Comparison of ENCODE assay signal across 9 cellular contexts in the genomic region with DNA sequence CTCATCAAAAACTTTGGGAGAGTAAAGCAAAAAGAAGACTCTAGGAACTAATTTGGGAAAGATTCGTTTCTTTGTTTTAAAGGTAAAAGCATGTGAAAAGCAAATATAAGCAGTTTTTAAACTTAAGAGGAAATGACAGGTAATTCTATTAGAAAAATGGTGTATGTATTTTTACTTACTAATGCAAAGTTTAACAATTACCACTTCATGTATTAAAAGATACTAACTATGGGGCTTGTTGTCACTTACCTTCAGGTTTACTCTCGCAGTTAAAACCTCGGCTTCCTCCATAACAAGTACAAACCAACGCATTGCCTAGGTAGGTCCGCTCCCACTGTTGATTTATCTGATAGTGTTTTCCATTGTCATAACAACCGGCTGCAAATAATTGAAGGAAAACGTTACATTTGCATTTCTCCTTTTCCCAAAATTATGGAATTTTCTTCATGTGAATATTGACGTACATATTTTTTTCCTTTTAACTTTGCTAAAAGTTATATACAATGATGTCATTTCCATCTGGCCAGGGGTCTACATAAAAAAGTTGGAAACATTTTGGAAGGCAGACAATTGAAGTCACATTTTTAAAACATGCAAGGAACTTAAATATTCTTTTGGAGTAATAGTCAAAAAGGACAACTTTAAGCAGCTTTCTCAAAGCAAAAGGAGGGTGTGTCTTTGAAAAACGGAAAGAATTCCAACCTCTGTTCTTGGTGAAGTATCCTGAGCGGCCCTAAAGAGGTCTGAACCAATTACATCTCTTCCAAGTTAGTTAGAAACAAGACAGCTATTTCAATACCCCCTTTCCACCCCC. TPM values are rescaled to one million over a fixed set of nuclear protein-coding genes. Genes with fewer than 3 reads are reported as not detected.
DNase-seq lines count a peak whose midpoint lies in the region; ATAC-seq lines count a peak whose summit lies in the region.
"Had no signal": no experiment of that assay in that cellular context is flagged by ENCODE, and none has a peak within 500 bp of the region (broad histone marks: within the 10 kb centered on the region; RNA-seq: fewer than 3 reads in every experiment).

No MANE protein-coding gene starts in this region.

- DNase-seq in DMS53 (lab: John Stamatoyannopoulos, UW) (peak; percentile 4), DMS53 treated with DMSO at 0.1 percent for 48 hours (lab: John Stamatoyannopoulos, UW; ENCODE audit: unreplicated experiment) (no peak), NOMO-1 treated with DMSO at 0.1 percent for 48 hours (lab: John Stamatoyannopoulos, UW; ENCODE audit: unreplicated experiment) (no peak), NCI-H82 treated with DMSO at 0.1 percent for 48 hours (lab: John Stamatoyannopoulos, UW; ENCODE audit: unreplicated experiment) (no peak)
- no peak for DNase-seq in activated T-helper 2 cell treated with anti-CD3 and anti-CD28 coated beads, Interferon-gamma antibody, Interleukin-2, Interleukin-4, amounts not matched to agents 10 μg/mL and 5 μg/mL and 100 μg/mL, durations not matched to agents 14 hours and 24 hours and 36 hours (ENCODE audit: low spot score)
- DNase-seq in stimulated activated effector memory CD8-positive, alpha-beta T cell treated with anti-CD3 and anti-CD28 coated beads, Interleukin-12 subunit alpha, Interleukin-12 subunit beta, amount 100 ng/mL, for 72 hours (ENCODE audit: low spot score in 2 of 2), result no peak
- no peak for DNase-seq in stimulated activated CD8-positive, alpha-beta memory T cell treated with anti-CD3 and anti-CD28 coated beads, Interleukin-4, amount 100 ng/mL, for 48 hours

- H3K27me3 ChIP-seq in iPS-18a (ENCODE audit: control insufficient read depth, insufficient read depth, low read length), result peaks cover 25% of the 10 kb centered on the region

- no peak for ATAC-seq in stimulated activated effector memory CD8-positive, alpha-beta T cell treated with anti-CD3 and anti-CD28 coated beads, Interleukin-12 subunit alpha, Interleukin-12 subunit beta, amount 100 ng/mL, for 72 hours

- intact Hi-C loops in activated T-helper 2 cell treated with anti-CD3 and anti-CD28 coated beads, Interferon-gamma antibody, Interleukin-2, Interleukin-4, amounts not matched to agents 10 μg/mL and 5 μg/mL and 100 μg/mL, durations not matched to agents 14 hours and 24 hours and 36 hours (cut with micrococcal nuclease), result loop anchor here (5.0 to 10.0 kb wide), 2 partner anchors 120 to 393 kb away; a partner anchor contains a TSS

- H3K4me1 ChIP-seq in iPS-18a (ENCODE audit: control insufficient read depth, low read depth, low read length), result peaks cover 17% of the 10 kb centered on the region

- peak overlapping the region; percentile 72 for H3K4me3 Mint-ChIP-seq in activated T-helper 2 cell treated with anti-CD3 and anti-CD28 coated beads, Interferon-gamma antibody, Interleukin-2, Interleukin-4, amounts not matched to agents 10 μg/mL and 5 μg/mL and 100 μg/mL, durations not matched to agents 14 hours and 24 hours and 36 hours (ENCODE audit: low read depth)
- peak overlapping the region; percentile 70 for H3K4me3 Mint-ChIP-seq in stimulated activated effector memory CD8-positive, alpha-beta T cell treated with anti-CD3 and anti-CD28 coated beads, Interleukin-12 subunit alpha, Interleukin-12 subunit beta, amount 100 ng/mL, for 72 hours

- H3K9me3 ChIP-seq in iPS-18a (ENCODE audit: control insufficient read depth, low read depth, low read length), result no peaks in the 10 kb centered on the region

- H3K36me3 Mint-ChIP-seq in activated T-helper 2 cell treated with anti-CD3 and anti-CD28 coated beads, Interferon-gamma antibody, Interleukin-2, Interleukin-4, amounts not matched to agents 10 μg/mL and 5 μg/mL and 100 μg/mL, durations not matched to agents 14 hours and 24 hours and 36 hours (ENCODE audit: low read depth), result no peaks in the 10 kb centered on the region
- no peaks in the 10 kb centered on the region for H3K36me3 Mint-ChIP-seq in stimulated activated effector memory CD8-positive, alpha-beta T cell treated with anti-CD3 and anti-CD28 coated beads, Interleukin-12 subunit alpha, Interleukin-12 subunit beta, amount 100 ng/mL, for 72 hours

- no peak overlapping the region for H3K27ac Mint-ChIP-seq in activated T-helper 2 cell treated with anti-CD3 and anti-CD28 coated beads, Interferon-gamma antibody, Interleukin-2, Interleukin-4, amounts not matched to agents 10 μg/mL and 5 μg/mL and 100 μg/mL, durations not matched to agents 14 hours and 24 hours and 36 hours
- H3K27ac Mint-ChIP-seq in stimulated activated effector memory CD8-positive, alpha-beta T cell treated with anti-CD3 and anti-CD28 coated beads, Interleukin-12 subunit alpha, Interleukin-12 subunit beta, amount 100 ng/mL, for 72 hours, result no peak overlapping the region

- no peak overlapping the region for H3K27ac ChIP-seq in iPS-18a (ENCODE audit: low read length)
- H3K27ac ChIP-seq: 22Rv1 had no signal

- peaks cover 10% of the 10 kb centered on the region for H3K36me3 ChIP-seq in iPS-18a (ENCODE audit: control insufficient read depth, low read depth, low read length)

- peaks cover 75% of the 10 kb centered on the region for H3K27me3 Mint-ChIP-seq in activated T-helper 2 cell treated with anti-CD3 and anti-CD28 coated beads, Interferon-gamma antibody, Interleukin-2, Interleukin-4, amounts not matched to agents 10 μg/mL and 5 μg/mL and 100 μg/mL, durations not matched to agents 14 hours and 24 hours and 36 hours (ENCODE audit: low read depth)

- H3K4me3 ChIP-seq in iPS-18a (ENCODE audit: low read length), result peak overlapping the region; percentile 96

- H3K9me3 Mint-ChIP-seq in activated T-helper 2 cell treated with anti-CD3 and anti-CD28 coated beads, Interferon-gamma antibody, Interleukin-2, Interleukin-4, amounts not matched to agents 10 μg/mL and 5 μg/mL and 100 μg/mL, durations not matched to agents 14 hours and 24 hours and 36 hours, result no peaks in the 10 kb centered on the region
- H3K9me3 Mint-ChIP-seq in stimulated activated effector memory CD8-positive, alpha-beta T cell treated with anti-CD3 and anti-CD28 coated beads, Interleukin-12 subunit alpha, Interleukin-12 subunit beta, amount 100 ng/mL, for 72 hours, result no peaks in the 10 kb centered on the region

- H3K9ac ChIP-seq in iPS-18a (ENCODE audit: low read length), result peak overlapping the region; percentile 92

- H3K4me1 Mint-ChIP-seq in activated T-helper 2 cell treated with anti-CD3 and anti-CD28 coated beads, Interferon-gamma antibody, Interleukin-2, Interleukin-4, amounts not matched to agents 10 μg/mL and 5 μg/mL and 100 μg/mL, durations not matched to agents 14 hours and 24 hours and 36 hours (ENCODE audit: low read depth), result peaks cover 14% of the 10 kb centered on the region
- peaks cover 20% of the 10 kb centered on the region for H3K4me1 Mint-ChIP-seq in stimulated activated effector memory CD8-positive, alpha-beta T cell treated with anti-CD3 and anti-CD28 coated beads, Interleukin-12 subunit alpha, Interleukin-12 subunit beta, amount 100 ng/mL, for 72 hours

RNA-seq across cellular contexts. Expression of a gene that starts 1.2 kb away (rescaled TPM):
- 4.5 and 6.3 TPM in 2 replicates for total RNA-seq in activated T-helper 2 cell treated with anti-CD3 and anti-CD28 coated beads, Interferon-gamma antibody, Interleukin-2, Interleukin-4, amounts not matched to agents 10 μg/mL and 5 μg/mL and 100 μg/mL, durations not matched to agents 14 hours and 24 hours and 36 hours
